ENCODE assay signal across 14 cellular contexts in the genomic region with DNA sequence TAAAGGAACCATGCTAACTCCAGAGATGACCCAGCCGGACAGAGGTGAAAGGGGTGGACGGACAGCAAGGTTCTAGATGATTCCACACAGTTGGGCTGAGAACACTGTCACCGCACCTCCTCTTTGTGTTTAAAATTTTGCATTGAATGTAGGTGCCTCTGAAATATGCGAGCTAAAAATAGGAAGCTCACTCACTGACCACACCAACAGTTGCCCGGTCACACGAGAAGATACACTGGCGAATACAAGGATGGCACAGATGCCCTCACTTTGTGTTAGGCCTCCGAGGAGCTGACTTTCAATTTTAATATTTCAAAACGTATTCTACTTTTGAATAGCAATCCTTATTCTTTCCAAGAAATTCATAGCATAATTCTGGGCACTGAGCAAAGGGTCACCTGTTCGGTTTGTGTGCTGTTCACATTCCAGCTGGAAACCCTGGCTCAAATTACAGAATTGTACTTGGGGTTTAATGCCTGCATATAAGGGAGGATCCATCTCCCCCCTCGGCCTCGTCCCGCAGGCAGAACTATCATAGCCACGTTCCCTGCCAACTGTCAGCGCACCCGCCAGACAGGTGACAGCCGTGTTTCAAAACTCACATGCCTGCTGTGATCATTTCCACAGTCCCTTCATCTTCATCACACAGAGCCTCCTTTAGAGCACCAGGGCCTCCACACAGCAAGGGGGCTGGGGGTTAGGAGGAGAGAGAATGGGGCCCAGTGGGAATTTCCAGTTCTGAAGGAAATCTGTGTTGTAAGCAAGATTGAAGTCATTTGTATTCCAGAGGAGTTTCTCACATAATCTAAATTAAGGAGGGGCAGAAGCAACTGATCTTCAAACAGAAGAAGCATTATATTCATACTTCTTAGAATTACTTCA. TPM values are rescaled to one million over a fixed set of nuclear protein-coding genes. Genes with fewer than 3 reads are reported as not detected.
DNase-seq lines count a peak whose midpoint lies in the region; ATAC-seq and TF ChIP-seq lines count a peak whose summit lies in the region.
"Had no signal": no experiment of that assay in that cellular context is flagged by ENCODE, and none has a peak within 500 bp of the region (broad histone marks: within the 10 kb centered on the region; RNA-seq: fewer than 3 reads in every experiment).

No MANE protein-coding gene starts in this region.

- TF ChIP-seq CTCF in glutamatergic neuron (IDR thresholded peaks at IDR 0.05; ENCODE audit: partially characterized antibody, unreplicated experiment) (no peak), progenitor cell of endocrine pancreas (IDR thresholded peaks at IDR 0.05; ENCODE audit: unreplicated experiment) (no peak), H9 (conservative IDR thresholded peaks at IDR 0.05) (no peak)

- no peak overlapping the region for H4K5ac ChIP-seq in H9 (ENCODE audit: insufficient read length, low read depth, low read length)

- no peak overlapping the region for H3K23ac ChIP-seq in H9 (ENCODE audit: insufficient read length, low read depth, low read length)

- no peak overlapping the region for H3T11ph ChIP-seq in H9 (ENCODE audit: low read length)

- no peak overlapping the region for H3K27ac ChIP-seq in H9 (ENCODE audit: insufficient read length, low read depth, low read length)
- H3K27ac ChIP-seq: neutrophil had no signal

- no peak overlapping the region for H3K14ac ChIP-seq in H9 (ENCODE audit: insufficient read depth, low read length)

- no peaks in the 10 kb centered on the region for H3K79me2 ChIP-seq in H9 (ENCODE audit: insufficient read depth, low read length)

- H2BK120ac ChIP-seq in H9 (ENCODE audit: low read depth, low read length, poor library complexity, severe bottlenecking): no peak overlapping the region

- H3K4me3 Mint-ChIP-seq in activated T-cell treated with anti-CD3 and anti-CD28 coated beads, Interleukin-2, amount 50 U/mL, for 24 hours: no peak overlapping the region
- no peak overlapping the region for H3K4me3 Mint-ChIP-seq in activated T-cell treated with anti-CD3 and anti-CD28 coated beads, Interleukin-2, amount 50 U/mL, for 4 hours
- H3K4me3 Mint-ChIP-seq in glutamatergic neuron (ENCODE audit: unreplicated experiment) (no peak overlapping the region), progenitor cell of endocrine pancreas (ENCODE audit: low read depth) (no peak overlapping the region), H9 (no peak overlapping the region)

- H3K4me2 ChIP-seq in H9 (ENCODE audit: insufficient read depth, insufficient read length, low read length): no peak overlapping the region

- no peak overlapping the region for H3K18ac ChIP-seq in H9 (ENCODE audit: insufficient read length, low read depth, low read length)

- no peak overlapping the region for H4K91ac ChIP-seq in H9 (ENCODE audit: insufficient read length, low read depth, low read length)

- no peak overlapping the region for H3K4ac ChIP-seq in H9 (ENCODE audit: low read depth, low read length)

- no peak for DNase-seq in activated T-cell treated with anti-CD3 and anti-CD28 coated beads, Interleukin-2, amount 50 U/mL, for 24 hours
- no peak for DNase-seq in activated T-cell treated with anti-CD3 and anti-CD28 coated beads, Interleukin-2, amount 50 U/mL, for 4 hours
- DNase-seq in glutamatergic neuron (no peak), progenitor cell of endocrine pancreas (ENCODE audit: low spot score, unreplicated experiment) (no peak), H9 (no peak), amygdala (lab: John Stamatoyannopoulos, UW) (no peak)
- DNase-seq: esophagus squamous epithelium; NCI-H1105; stimulated activated CD4-positive, alpha-beta T cell treated with anti-CD3 and anti-CD28 coated beads, Interleukin-2, amount 100 ng/mL, for 48 hours; stimulated activated naive CD4-positive, alpha-beta T cell treated with Interleukin-2 at 50 U/mL for 16 hours had no signal

- no CpG with 5 or more reads among the region's 17 CpGs for WGBS in H9 (ENCODE audit: extremely low coverage, insufficient read length, low lambda C conversion rate)

- no peaks in the 10 kb centered on the region for H3K27me3 ChIP-seq in H9 (ENCODE audit: insufficient read depth, low read length)
- H3K27me3 ChIP-seq: esophagus squamous epithelium, neutrophil had no signal

- H3K9me3 ChIP-seq in H9 (ENCODE audit: control insufficient read depth, low read depth, low read length): no peaks in the 10 kb centered on the region
- H3K9me3 ChIP-seq: esophagus squamous epithelium, HAP-1, neutrophil had no signal

- H3K23me2 ChIP-seq in H9 (ENCODE audit: insufficient read length, low read depth, low read length, poor library complexity, severe bottlenecking): no peaks in the 10 kb centered on the region

- H3K9me3 Mint-ChIP-seq in activated T-cell treated with anti-CD3 and anti-CD28 coated beads, Interleukin-2, amount 50 U/mL, for 24 hours: no peaks in the 10 kb centered on the region
- H3K9me3 Mint-ChIP-seq in activated T-cell treated with anti-CD3 and anti-CD28 coated beads, Interleukin-2, amount 50 U/mL, for 4 hours: no peaks in the 10 kb centered on the region
- H3K9me3 Mint-ChIP-seq in glutamatergic neuron (ENCODE audit: unreplicated experiment): peaks cover 13% of the 10 kb centered on the region
- H3K9me3 Mint-ChIP-seq in progenitor cell of endocrine pancreas (ENCODE audit: low read depth): no peaks in the 10 kb centered on the region
- H3K9me3 Mint-ChIP-seq in H9: no peaks in the 10 kb centered on the region

- H4K20me1 ChIP-seq in H9 (ENCODE audit: control insufficient read depth, insufficient read depth, insufficient read length): no peaks in the 10 kb centered on the region

- H3K27me3 Mint-ChIP-seq in activated T-cell treated with anti-CD3 and anti-CD28 coated beads, Interleukin-2, amount 50 U/mL, for 24 hours: no peaks in the 10 kb centered on the region
- H3K27me3 Mint-ChIP-seq in activated T-cell treated with anti-CD3 and anti-CD28 coated beads, Interleukin-2, amount 50 U/mL, for 4 hours (ENCODE audit: low read depth): no peaks in the 10 kb centered on the region
- H3K27me3 Mint-ChIP-seq in glutamatergic neuron (ENCODE audit: unreplicated experiment) (peaks cover 1% of the 10 kb centered on the region), progenitor cell of endocrine pancreas (no peaks in the 10 kb centered on the region), H9 (ENCODE audit: low read depth) (no peaks in the 10 kb centered on the region)

- no peak overlapping the region for H2BK15ac ChIP-seq in H9 (ENCODE audit: low read depth, low read length)

- H3K56ac ChIP-seq in H9 (ENCODE audit: insufficient read length, low read depth, low read length): no peak overlapping the region

- no peak overlapping the region for H2AFZ ChIP-seq in H9 (ENCODE audit: low read length)

- no peak overlapping the region for H4K8ac ChIP-seq in H9 (replicated peaks; ENCODE audit: insufficient read length, low read depth, low read length)

- no peak overlapping the region for H2BK20ac ChIP-seq in H9 (ENCODE audit: low read depth, low read length, poor library complexity, severe bottlenecking)

- ATAC-seq in activated T-cell treated with anti-CD3 and anti-CD28 coated beads, Interleukin-2, amount 50 U/mL, for 4 hours: no peak
- no peak for ATAC-seq in GM18907 (IDR thresholded peaks at IDR 0.05; ENCODE audit: unreplicated experiment)
- ATAC-seq in HG03460 (IDR thresholded peaks at IDR 0.05; ENCODE audit: unreplicated experiment): no peak

- H2BK12ac ChIP-seq in H9 (ENCODE audit: insufficient read length, low read depth, low read length): no peak overlapping the region

- H3K79me1 ChIP-seq in H9 (ENCODE audit: insufficient read depth, low read depth, low read length, poor library complexity, severe bottlenecking): no peaks in the 10 kb centered on the region

- H3K27ac Mint-ChIP-seq in activated T-cell treated with anti-CD3 and anti-CD28 coated beads, Interleukin-2, amount 50 U/mL, for 24 hours: peak overlapping the region; percentile 10
- H3K27ac Mint-ChIP-seq in glutamatergic neuron (ENCODE audit: unreplicated experiment): peak overlapping the region; percentile 12
- H3K27ac Mint-ChIP-seq in progenitor cell of endocrine pancreas: peak overlapping the region; percentile 20
- no peak overlapping the region for H3K27ac Mint-ChIP-seq in H9

- H3K9ac ChIP-seq in H9 (ENCODE audit: extremely low read depth, insufficient read length, low read length): no peak overlapping the region

- no peaks in the 10 kb centered on the region for H3K4me1 ChIP-seq in H9 (ENCODE audit: insufficient read depth, low read length)
- H3K4me1 ChIP-seq: esophagus squamous epithelium, HAP-1 had no signal

- no peak overlapping the region for H2AK5ac ChIP-seq in H9 (ENCODE audit: insufficient read length, low read length)

- peaks cover 94% of the 10 kb centered on the region for H3K36me3 Mint-ChIP-seq in activated T-cell treated with anti-CD3 and anti-CD28 coated beads, Interleukin-2, amount 50 U/mL, for 24 hours (ENCODE audit: low read depth)
- H3K36me3 Mint-ChIP-seq in activated T-cell treated with anti-CD3 and anti-CD28 coated beads, Interleukin-2, amount 50 U/mL, for 4 hours (ENCODE audit: insufficient read depth): peaks cover 42% of the 10 kb centered on the region
- peaks cover 8% of the 10 kb centered on the region for H3K36me3 Mint-ChIP-seq in glutamatergic neuron (ENCODE audit: unreplicated experiment)
- peaks cover 24% of the 10 kb centered on the region for H3K36me3 Mint-ChIP-seq in progenitor cell of endocrine pancreas (ENCODE audit: insufficient read depth)
- H3K36me3 Mint-ChIP-seq in H9 (ENCODE audit: insufficient read depth in 1 of 3, low read depth in 3 of 3): peaks cover 19 to 56% (median 23%) of the 10 kb centered on the region in 3 experiments; a peak in 6 of 7 replicates

- H3K4me1 Mint-ChIP-seq in activated T-cell treated with anti-CD3 and anti-CD28 coated beads, Interleukin-2, amount 50 U/mL, for 24 hours (ENCODE audit: low read depth): no peaks in the 10 kb centered on the region
- no peaks in the 10 kb centered on the region for H3K4me1 Mint-ChIP-seq in activated T-cell treated with anti-CD3 and anti-CD28 coated beads, Interleukin-2, amount 50 U/mL, for 4 hours (ENCODE audit: low read depth)
- H3K4me1 Mint-ChIP-seq in glutamatergic neuron (ENCODE audit: low read depth, unreplicated experiment) (peaks cover 25% of the 10 kb centered on the region), progenitor cell of endocrine pancreas (ENCODE audit: low read depth) (no peaks in the 10 kb centered on the region), H9 (peaks cover 9 to 13% of the 10 kb centered on the region in 2 experiments)

- no peak overlapping the region for H2BK5ac ChIP-seq in H9 (ENCODE audit: insufficient read length, low read length)

RNA-seq across cellular contexts. Expression of a gene that starts 48.2 kb away (rescaled TPM):
- total RNA-seq in activated T-cell treated with anti-CD3 and anti-CD28 coated beads, Interleukin-2, amount 50 U/mL, for 4 hours: 10 to 100 TPM; 25.6 to 28.4 (median 25.7) TPM
- 16.0 TPM for total RNA-seq in glutamatergic neuron (ENCODE audit: unreplicated experiment)
- 41.8 and 46.6 TPM in 2 replicates for total RNA-seq in progenitor cell of endocrine pancreas
- 23.4 and 25.4 TPM in 2 replicates for total RNA-seq in H9 (2021)

Comparison
In these comparisons a context has a peak if more than half of its experiments do, and no peak if none do; other contexts are left out.
1. H3K27ac Mint-ChIP-seq: peak in activated T-cell treated with anti-CD3 and anti-CD28 coated beads, Interleukin-2, amount 50 U/mL, for 24 hours (single experiment), glutamatergic neuron (single experiment) and progenitor cell of endocrine pancreas (single experiment); none in H9 (0 of 3).